Comparison of ENCODE assay signal across 2 cellular contexts in the genomic region with DNA sequence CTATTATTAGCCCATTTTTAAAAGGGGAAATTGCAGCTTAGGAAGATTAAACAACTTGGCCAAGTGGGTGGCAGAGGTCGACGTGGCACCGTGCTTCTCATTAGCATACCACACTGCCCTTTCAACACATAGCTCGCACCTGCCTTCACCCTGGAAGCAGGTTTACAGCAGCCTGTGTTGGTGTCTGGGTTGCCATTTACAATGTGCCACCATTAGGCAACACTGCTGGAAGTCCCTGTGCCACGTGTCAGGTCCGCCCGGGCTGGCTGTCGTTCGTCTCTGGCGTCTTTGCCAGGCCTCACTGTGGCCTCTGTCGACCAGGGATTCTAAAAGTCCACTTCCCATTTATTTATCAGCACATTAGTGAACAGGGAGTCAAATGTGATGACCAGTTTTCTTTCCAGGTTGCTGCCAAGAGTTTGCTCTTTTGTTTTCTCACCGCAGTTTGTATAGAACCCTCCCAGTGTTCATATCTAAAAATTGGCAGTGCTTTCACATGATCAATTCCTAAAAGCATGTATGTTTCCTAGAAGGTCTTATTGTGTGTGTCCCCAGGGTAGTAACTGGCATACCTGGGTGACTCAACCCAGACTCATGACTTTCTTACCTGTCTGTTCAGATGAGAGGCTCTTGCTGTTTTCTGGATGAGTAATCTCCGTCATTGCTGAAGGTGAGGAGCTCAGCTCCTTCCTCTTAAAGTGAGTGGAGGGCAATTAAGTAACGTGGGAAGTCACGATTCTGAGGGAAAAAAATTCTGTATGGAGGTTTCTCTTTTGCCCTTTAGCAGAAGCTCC.
TF ChIP-seq lines count a peak whose summit lies in the region.

No MANE protein-coding gene starts in this region.

TF ChIP-seq in IMR-90, 13 proteins besides CTCF, POLR2A, EP300 and RAD21:
- TF ChIP-seq MAZ (IDR thresholded peaks at IDR 0.05; ENCODE audit: borderline replicate concordance, low read depth, low read length) = no peak
- no peak for TF ChIP-seq FOS (IDR thresholded peaks at IDR 0.05; ENCODE audit: low read depth, low read length)

TF ChIP-seq in H1, 55 proteins besides CTCF, POLR2A, EP300 and RAD21:
- TF ChIP-seq CBX8 (IDR thresholded peaks at IDR 0.05; ENCODE audit: borderline replicate concordance, low read depth, low read length) = no peak
- no peak for TF ChIP-seq JUN (IDR thresholded peaks at IDR 0.05; ENCODE audit: low read depth, low read length)
- TF ChIP-seq SIN3A (conservative IDR thresholded peaks at IDR 0.05 in 1 of 2, IDR thresholded peaks at IDR 0.05 in 1 of 2; ENCODE audit: low read depth in 1 of 2, low read length in 2 of 2) = no peak
- no peak for TF ChIP-seq GTF2F1 (IDR thresholded peaks at IDR 0.05; ENCODE audit: borderline replicate concordance, low read depth, low read length)
- TF ChIP-seq SAP30 (IDR thresholded peaks at IDR 0.05; ENCODE audit: insufficient read depth, insufficient replicate concordance, low read length) = no peak
- TF ChIP-seq JUND (IDR thresholded peaks at IDR 0.05; ENCODE audit: low read length) = no peak
- TF ChIP-seq ZNF274 (IDR thresholded peaks at IDR 0.05; ENCODE audit: borderline replicate concordance, extremely low read depth, low read length) = no peak
- no peak for TF ChIP-seq CHD2 (IDR thresholded peaks at IDR 0.05; ENCODE audit: low read length)
- TF ChIP-seq, protein P1, sequence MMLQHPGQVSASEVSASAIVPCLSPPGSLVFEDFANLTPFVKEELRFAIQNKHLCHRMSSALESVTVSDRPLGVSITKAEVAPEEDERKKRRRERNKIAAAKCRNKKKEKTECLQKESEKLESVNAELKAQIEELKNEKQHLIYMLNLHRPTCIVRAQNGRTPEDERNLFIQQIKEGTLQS (IDR thresholded peaks at IDR 0.05; ENCODE audit: insufficient read depth, low read depth, low read length) = no peak
- TF ChIP-seq HDAC6 (IDR thresholded peaks at IDR 0.05; ENCODE audit: low read depth, low read length) = no peak
